ENCODE assay signal across 15 cellular contexts in the genomic region with DNA sequence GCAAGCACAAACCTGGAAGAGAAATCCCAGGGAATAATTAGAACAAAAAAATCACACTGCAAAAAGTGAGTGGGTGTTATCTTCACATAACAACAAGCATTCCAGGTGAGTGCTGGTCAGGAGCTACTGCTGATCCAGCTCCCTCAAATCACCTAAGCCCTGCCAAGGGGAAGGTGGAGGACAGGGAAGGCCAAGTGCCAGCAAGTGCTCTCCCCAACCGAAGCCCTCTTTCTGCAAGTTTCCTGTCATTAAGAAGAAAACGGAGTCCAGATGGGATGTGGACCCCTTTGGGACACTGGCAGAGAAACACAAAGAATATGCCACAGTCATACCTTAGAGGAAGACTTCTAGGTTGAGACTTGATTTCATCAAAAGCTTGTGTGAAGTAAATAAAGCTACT.
A peak's percentile ranks its signal among the peaks of the same experiment; 100 is the strongest.
DNase-seq lines count a peak whose midpoint lies in the region; TF ChIP-seq lines count a peak whose summit lies in the region.
"Had no signal": no experiment of that assay in that cellular context is flagged by ENCODE, and none has a peak within 500 bp of the region (broad histone marks: within the 10 kb centered on the region; RNA-seq: fewer than 3 reads in every experiment).

No MANE protein-coding gene starts in this region.

- 38% methylated on average over 2 of the region's 2 CpGs for WGBS in esophagus muscularis mucosa

- H3K4me3 ChIP-seq in coronary artery, result no peak overlapping the region
- no peak overlapping the region for H3K4me3 ChIP-seq in esophagus muscularis mucosa
- no peak overlapping the region for H3K4me3 ChIP-seq in foreskin fibroblast (ENCODE audit: low read depth in 1 of 2, low read length in 2 of 2)

- H3K27ac Mint-ChIP-seq in osteocyte (ENCODE audit: unreplicated experiment), result no peak overlapping the region
- H3K27ac Mint-ChIP-seq: CD4-positive, alpha-beta memory T cell had no signal

- TF ChIP-seq EP300 in esophagus muscularis mucosa (IDR thresholded peaks at IDR 0.05), result no peak

- no peaks in the 10 kb centered on the region for H3K4me1 Mint-ChIP-seq in osteocyte (ENCODE audit: unreplicated experiment)

- DNase-seq in coronary artery (ENCODE audit: low spot score), result peak; percentile 3
- DNase-seq in esophagus muscularis mucosa (ENCODE audit: extremely low spot score), result peak; percentile 57
- DNase-seq in osteocyte (ENCODE audit: extremely low spot score, unreplicated experiment), result peak; percentile 76
- DNase-seq in putamen (ENCODE audit: low spot score), result no peak
- DNase-seq in foreskin fibroblast, result no peak
- DNase-seq in KBM-7, result no peak
- DNase-seq: C1 segment of cervical spinal cord; Calu3; CD4-positive, alpha-beta memory T cell; COR-L47; DMS53; DMS79 treated with DMSO at 0.1 percent for 48 hours; GF-D8; GOT3; HCEC 1CT had no signal

- no peak overlapping the region for H3K27ac ChIP-seq in coronary artery
- no peak overlapping the region for H3K27ac ChIP-seq in esophagus muscularis mucosa (replicated peaks in 1 of 4)

- H3K4me1 ChIP-seq in esophagus muscularis mucosa, result no peaks in the 10 kb centered on the region

- TF ChIP-seq POLR2A in esophagus muscularis mucosa (IDR thresholded peaks at IDR 0.05; ENCODE audit: low read depth), result no peak

- H3K27me3 Mint-ChIP-seq in osteocyte (ENCODE audit: unreplicated experiment), result no peaks in the 10 kb centered on the region
- H3K27me3 Mint-ChIP-seq: CD4-positive, alpha-beta memory T cell had no signal

- TF ChIP-seq CTCF in coronary artery (IDR thresholded peaks at IDR 0.05) (no peak), esophagus muscularis mucosa (IDR thresholded peaks at IDR 0.05) (no peak), osteocyte (IDR thresholded peaks at IDR 0.05) (no peak), foreskin fibroblast (IDR thresholded peaks at IDR 0.05; ENCODE audit: low read depth, low read length) (no peak)

- H3K27me3 ChIP-seq in esophagus muscularis mucosa, result no peaks in the 10 kb centered on the region

- H3K36me3 ChIP-seq in esophagus muscularis mucosa, result no peaks in the 10 kb centered on the region

- H3K36me3 Mint-ChIP-seq in osteocyte (ENCODE audit: unreplicated experiment), result peaks cover 1% of the 10 kb centered on the region

- peaks cover 53% of the 10 kb centered on the region for H3K9me3 Mint-ChIP-seq in osteocyte (ENCODE audit: unreplicated experiment)

- in situ Hi-C loops in KBM-7 (cut with MboI; ENCODE audit: low pct_unique_long_range_greater_than_20kb, low sequenced_read_pairs), result no loop called here

- peaks cover 0 to 12% (median 6%) of the 10 kb centered on the region in 4 donors for H3K9me3 ChIP-seq in esophagus muscularis mucosa

- intact Hi-C loops in esophagus muscularis mucosa (cut with DNase I), result no loop called here

- H3K4me3 Mint-ChIP-seq in osteocyte (ENCODE audit: unreplicated experiment), result no peak overlapping the region
- H3K4me3 Mint-ChIP-seq: CD4-positive, alpha-beta memory T cell had no signal

Comparison
In these comparisons a context has a peak if more than half of its experiments do, and no peak if none do; other contexts are left out.
1. DNase-seq: peak in coronary artery (single experiment), esophagus muscularis mucosa (single experiment) and osteocyte (single experiment); none in putamen (single experiment), foreskin fibroblast (0 of 2) and KBM-7 (single experiment).